ENCODE assay signal across 1 cellular context in genomic region chr15:56365075-56365711, GRCh38.
TF ChIP-seq lines count a peak whose summit lies in the region.

Gene TEX9 (plus strand): TSS chr15:56365426. CDS start chr15:56365451, 25 bp downstream.

TF ChIP-seq in K562, 482 proteins besides CTCF, POLR2A, EP300 and RAD21 (continued from another document and continues in another):
- TF ChIP-seq HMG20B (CRISPR knock-in tag; IDR thresholded peaks at IDR 0.05) (no peak), TSHZ1 (CRISPR knock-in tag; IDR thresholded peaks at IDR 0.05) (no peak), POLR2B (IDR thresholded peaks at IDR 0.05; ENCODE audit: low read depth, partially characterized antibody) (peak; percentile 67), HOMEZ (CRISPR knock-in tag; IDR thresholded peaks at IDR 0.05) (no peak), ZNF444 (CRISPR knock-in tag; IDR thresholded peaks at IDR 0.05) (no peak), ZBTB43 (CRISPR knock-in tag; IDR thresholded peaks at IDR 0.05) (no peak), MTA1 (IDR thresholded peaks at IDR 0.05; ENCODE audit: borderline replicate concordance) (no peak), MTF1 (CRISPR knock-in tag; IDR thresholded peaks at IDR 0.05; ENCODE audit: borderline replicate concordance) (no peak), THRAP3 (IDR thresholded peaks at IDR 0.05; ENCODE audit: borderline replicate concordance) (no peak), DACH1 (IDR thresholded peaks at IDR 0.05; ENCODE audit: partially characterized antibody) (no peak), PREB (CRISPR knock-in tag; IDR thresholded peaks at IDR 0.05) (no peak), ZNF224 (CRISPR knock-in tag; IDR thresholded peaks at IDR 0.05) (no peak), HDAC3 (IDR thresholded peaks at IDR 0.05; ENCODE audit: borderline replicate concordance, partially characterized antibody) (no peak), RBM34 (IDR thresholded peaks at IDR 0.05; ENCODE audit: borderline replicate concordance, insufficient read depth, low read length) (no peak), DIDO1 (tag; IDR thresholded peaks at IDR 0.05; ENCODE audit: low read depth) (no peak), SIRT6 (IDR thresholded peaks at IDR 0.05; ENCODE audit: low read depth, low read length) (no peak), ATF4 (CRISPR knock-in tag; IDR thresholded peaks at IDR 0.05) (no peak), KDM5B (IDR thresholded peaks at IDR 0.05; ENCODE audit: insufficient replicate concordance, low read depth, low read length) (peak; percentile 75), CTBP1 (IDR thresholded peaks at IDR 0.05; ENCODE audit: borderline replicate concordance) (peak; percentile 69; the same call in 1 of the 2 replicates), SMAD1 (IDR thresholded peaks at IDR 0.05; ENCODE audit: low read depth, low read length, partially characterized antibody) (peak; percentile 45), PTRF (tag; IDR thresholded peaks at IDR 0.05) (no peak), ZNF41 (CRISPR knock-in tag; conservative IDR thresholded peaks at IDR 0.05) (no peak), ZNF143 (CRISPR knock-in tag; IDR thresholded peaks at IDR 0.05) (no peak), JUN (IDR thresholded peaks at IDR 0.05; ENCODE audit: borderline replicate concordance, low read depth, low read length) (no peak), JUN (CRISPR knock-in tag; IDR thresholded peaks at IDR 0.05; ENCODE audit: borderline replicate concordance) (no peak), TFAP4 (CRISPR knock-in tag; IDR thresholded peaks at IDR 0.05; ENCODE audit: borderline replicate concordance) (peak; percentile 69; the same call in 1 of the 2 replicates), ELK1 (CRISPR knock-in tag; IDR thresholded peaks at IDR 0.05) (no peak), NR1H2 (CRISPR knock-in tag; IDR thresholded peaks at IDR 0.05) (no peak), NCOA4 (IDR thresholded peaks at IDR 0.05; ENCODE audit: partially characterized antibody) (no peak), ZNF449 (CRISPR knock-in tag; IDR thresholded peaks at IDR 0.05) (no peak), EWSR1 (IDR thresholded peaks at IDR 0.05; ENCODE audit: borderline replicate concordance, low read depth, partially characterized antibody) (no peak), TAF15 (IDR thresholded peaks at IDR 0.05; ENCODE audit: low read depth, low read length) (no peak), RNF2 (IDR thresholded peaks at IDR 0.05) (no peak), DNMT1 (IDR thresholded peaks at IDR 0.05) (no peak), CHD2 (IDR thresholded peaks at IDR 0.05; ENCODE audit: low read depth, low read length) (peak; percentile 95), ZNF431 (CRISPR knock-in tag; IDR thresholded peaks at IDR 0.05) (no peak), MXI1 (IDR thresholded peaks at IDR 0.05; ENCODE audit: low read depth, low read length) (peak; percentile 56), ZC3H11A (IDR thresholded peaks at IDR 0.05; ENCODE audit: low read depth, low read length) (no peak), ZNF280B (CRISPR knock-in tag; IDR thresholded peaks at IDR 0.05) (no peak), RFX5 (IDR thresholded peaks at IDR 0.05; ENCODE audit: low read depth, low read length) (no peak), ZBTB7A (IDR thresholded peaks at IDR 0.05; ENCODE audit: borderline replicate concordance, control insufficient read depth, low read depth, low read length) (no peak), BMI1 (IDR thresholded peaks at IDR 0.05; ENCODE audit: low read length) (0 out of 2 replicates have a peak, but pooled peaks have one; percentile 46), GTF2A2 (tag; IDR thresholded peaks at IDR 0.05) (no peak), E2F5 (CRISPR knock-in tag; IDR thresholded peaks at IDR 0.05) (no peak), NR2C2 (CRISPR knock-in tag; IDR thresholded peaks at IDR 0.05) (no peak), NR2C2 (tag; IDR thresholded peaks at IDR 0.05) (no peak), HMBOX1 (IDR thresholded peaks at IDR 0.05) (no peak; the same call in 1 of the 2 replicates), ID3 (CRISPR knock-in tag; IDR thresholded peaks at IDR 0.05) (no peak), ID3 (tag; IDR thresholded peaks at IDR 0.05) (no peak), MAFG (tag; conservative IDR thresholded peaks at IDR 0.05) (no peak), NFYB (IDR thresholded peaks at IDR 0.05; ENCODE audit: extremely low read depth, insufficient read length) (no peak), POLR2G (IDR thresholded peaks at IDR 0.05; ENCODE audit: low read depth, low read length) (peak; percentile 88), ZNF395 (CRISPR knock-in tag; IDR thresholded peaks at IDR 0.05) (no peak)
